20 cellular contexts compared by ENCODE assay signal in genomic region chr18:52319423-52319822, GRCh38. TPM values are rescaled to one million over a fixed set of nuclear protein-coding genes. Genes with fewer than 3 reads are reported as not detected.
"Had no signal": no experiment of that assay in that cellular context is flagged by ENCODE, and none has a peak within 500 bp of the region (broad histone marks: within the 10 kb centered on the region; RNA-seq: fewer than 3 reads in every experiment).

No MANE protein-coding gene starts in this region.

- H3K36me3 ChIP-seq: lower lobe of right lung, thyroid gland had no signal

- ATAC-seq: activated naive CD4-positive, alpha-beta T cell treated with anti-CD3 and anti-CD28 coated beads, Interleukin-2, amount 50 U/mL, for 72 hours; activated T-cell treated with anti-CD3 and anti-CD28 coated beads, Interleukin-2, amount 50 U/mL, for 72 hours; body of pancreas; effector memory CD8-positive, alpha-beta T cell; foreskin keratinocyte; lower lobe of right lung had no signal

- H3K4me3 Mint-ChIP-seq: activated T-cell treated with anti-CD3 and anti-CD28 coated beads, Interleukin-2, amount 50 U/mL, for 72 hours; effector memory CD8-positive, alpha-beta T cell; T-helper 1 cell treated with Interleukin-12 subunit alpha and Interleukin-12 subunit beta and Interleukin-4 antibody, amounts not matched to agents 30 μg/mL and 1 μg/mL, for 36 hours had no signal

- H3K27ac Mint-ChIP-seq: activated naive CD4-positive, alpha-beta T cell treated with anti-CD3 and anti-CD28 coated beads, Interleukin-2, amount 50 U/mL, for 72 hours; activated T-cell treated with anti-CD3 and anti-CD28 coated beads, Interleukin-2, amount 50 U/mL, for 72 hours; effector memory CD8-positive, alpha-beta T cell; T-helper 1 cell treated with Interleukin-12 subunit alpha and Interleukin-12 subunit beta and Interleukin-4 antibody, amounts not matched to agents 30 μg/mL and 1 μg/mL, for 36 hours had no signal

- H3K27me3 ChIP-seq: body of pancreas, foreskin keratinocyte, thyroid gland had no signal

- H3K27ac ChIP-seq: body of pancreas, foreskin keratinocyte, lower lobe of right lung, thyroid gland had no signal

- H3K4me1 ChIP-seq: body of pancreas, foreskin keratinocyte, lower lobe of right lung, thyroid gland had no signal

- DNase-seq: activated CD4-positive, CD25-positive, alpha-beta regulatory T cell treated with anti-CD3 and anti-CD28 coated beads, Interleukin-2, amount 50 U/mL, for 72 hours; activated effector memory CD4-positive, alpha-beta T cell treated with anti-CD3 and anti-CD28 coated beads, Interleukin-2, amount 50 U/mL, for 16 hours; activated T-cell treated with anti-CD3 and anti-CD28 coated beads, Interleukin-2, amount 50 U/mL, for 72 hours; body of pancreas; effector memory CD8-positive, alpha-beta T cell; foreskin keratinocyte; hypothalamus; lower lobe of right lung; midbrain; retina; stimulated activated CD4-positive, alpha-beta T cell treated with anti-CD3 and anti-CD28 coated beads, Interleukin-2, amount 100 ng/mL, for 24 hours; stimulated activated naive CD4-positive, alpha-beta T cell treated with Interleukin-2 at 50 U/mL for 16 hours; thyroid gland had no signal

- H3K4me3 ChIP-seq: body of pancreas, lower lobe of right lung, thyroid gland had no signal

- H3K36me3 Mint-ChIP-seq: activated naive CD4-positive, alpha-beta T cell treated with anti-CD3 and anti-CD28 coated beads, Interleukin-2, amount 50 U/mL, for 72 hours had no signal

- H3K27me3 Mint-ChIP-seq: effector memory CD8-positive, alpha-beta T cell had no signal

- H3K9me3 ChIP-seq: body of pancreas, lower lobe of right lung, thyroid gland had no signal

RNA-seq across cellular contexts. Expression of gene DCC, which starts 20.6 kb away (rescaled TPM):
- total RNA-seq: activated CD8-positive, alpha-beta memory T cell treated with anti-CD3 and anti-CD28 coated beads for 36 hours; activated naive CD4-positive, alpha-beta T cell treated with anti-CD3 and anti-CD28 coated beads, Interleukin-2, amount 50 U/mL, for 72 hours; activated T-cell treated with anti-CD3 and anti-CD28 coated beads, Interleukin-2, amount 50 U/mL, for 72 hours; cardiac septum; dermis microvascular lymphatic vessel endothelial cell; foreskin keratinocyte; subcutaneous adipose tissue had no signal
- polyA plus RNA-seq: foreskin keratinocyte, keratinocyte had no signal
